Comparison of ENCODE assay signal across 21 cellular contexts in genomic region chr10:56782503-56782902, GRCh38.
"Had no signal": no experiment of that assay in that cellular context is flagged by ENCODE, and none has a peak within 500 bp of the region (broad histone marks: within the 10 kb centered on the region; RNA-seq: fewer than 3 reads in every experiment).

No MANE protein-coding gene starts in this region.

- H3K27ac ChIP-seq: gastrocnemius medialis, neutrophil, psoas muscle, right lobe of liver, suprapubic skin, thyroid gland, upper lobe of left lung, uterus had no signal

- DNase-seq: effector memory CD8-positive, alpha-beta T cell; gastrocnemius medialis; left colon; left ventricle myocardium superior; naive thymus-derived CD4-positive, alpha-beta T cell; nephron progenitor cell; psoas muscle; retina; right lobe of liver; stimulated activated CD4-positive, alpha-beta T cell treated with anti-CD3 and anti-CD28 coated beads, Interleukin-4, amount 100 ng/mL, for 1 hour; stimulated activated CD8-positive, alpha-beta memory T cell treated with anti-CD3 and anti-CD28 coated beads, Interleukin-4, amount 100 ng/mL, for 48 hours; stimulated activated naive CD8-positive, alpha-beta T cell treated with anti-CD3 and anti-CD28 coated beads, Interleukin-15, Interleukin-2, amounts not matched to agents 100 U/mL and 50 U/mL, for 24 hours; thyroid gland; upper lobe of left lung; uterus had no signal

- H3K9me3 ChIP-seq: gastrocnemius medialis, psoas muscle, right lobe of liver, suprapubic skin, thyroid gland, upper lobe of left lung, uterus had no signal

- H3K27ac Mint-ChIP-seq: dendritic cell treated with granulocyte-macrophage colony-stimulating factor and Interleukin-4, amounts not matched to agents 40 ng/mL and 50 ng/mL, for 4 days; effector memory CD8-positive, alpha-beta T cell; naive thymus-derived CD4-positive, alpha-beta T cell; nephron progenitor cell; stimulated activated effector memory CD8-positive, alpha-beta T cell treated with anti-CD3 and anti-CD28 coated beads, Interleukin-12 subunit alpha, Interleukin-12 subunit beta, amount 100 ng/mL, for 72 hours had no signal

- H3K9me3 Mint-ChIP-seq: nephron progenitor cell had no signal

- ATAC-seq: effector memory CD8-positive, alpha-beta T cell; esophagus mucosa; gastrocnemius medialis; left colon; left ventricle myocardium superior; naive thymus-derived CD4-positive, alpha-beta T cell; psoas muscle; right lobe of liver; stimulated activated effector memory CD8-positive, alpha-beta T cell treated with anti-CD3 and anti-CD28 coated beads, Interleukin-12 subunit alpha, Interleukin-12 subunit beta, amount 100 ng/mL, for 72 hours; stimulated activated naive CD8-positive, alpha-beta T cell treated with anti-CD3 and anti-CD28 coated beads, Interleukin-15, Interleukin-2, amounts not matched to agents 100 U/mL and 50 U/mL, for 24 hours had no signal

- H3K27me3 ChIP-seq: gastrocnemius medialis, neutrophil, right lobe of liver, suprapubic skin, thyroid gland, upper lobe of left lung, uterus had no signal

- H3K4me3 Mint-ChIP-seq: dendritic cell treated with granulocyte-macrophage colony-stimulating factor and Interleukin-4, amounts not matched to agents 40 ng/mL and 50 ng/mL, for 4 days; effector memory CD8-positive, alpha-beta T cell; naive thymus-derived CD4-positive, alpha-beta T cell; nephron progenitor cell; stimulated activated effector memory CD8-positive, alpha-beta T cell treated with anti-CD3 and anti-CD28 coated beads, Interleukin-12 subunit alpha, Interleukin-12 subunit beta, amount 100 ng/mL, for 72 hours had no signal

- H3K27me3 Mint-ChIP-seq: dendritic cell treated with granulocyte-macrophage colony-stimulating factor and Interleukin-4, amounts not matched to agents 40 ng/mL and 50 ng/mL, for 4 days; effector memory CD8-positive, alpha-beta T cell; naive thymus-derived CD4-positive, alpha-beta T cell had no signal

- H3K36me3 ChIP-seq: gastrocnemius medialis, neutrophil, right lobe of liver, suprapubic skin, thyroid gland, upper lobe of left lung, uterus had no signal

- H3K36me3 Mint-ChIP-seq: naive thymus-derived CD4-positive, alpha-beta T cell; stimulated activated effector memory CD8-positive, alpha-beta T cell treated with anti-CD3 and anti-CD28 coated beads, Interleukin-12 subunit alpha, Interleukin-12 subunit beta, amount 100 ng/mL, for 72 hours had no signal

- H3K4me1 ChIP-seq: gastrocnemius medialis, psoas muscle, right lobe of liver, suprapubic skin, thyroid gland, upper lobe of left lung, uterus had no signal

- H3K4me3 ChIP-seq: gastrocnemius medialis, lung, psoas muscle, right lobe of liver, suprapubic skin, thyroid gland, upper lobe of left lung, uterus had no signal

- H3K4me1 Mint-ChIP-seq: naive thymus-derived CD4-positive, alpha-beta T cell; nephron progenitor cell; stimulated activated effector memory CD8-positive, alpha-beta T cell treated with anti-CD3 and anti-CD28 coated beads, Interleukin-12 subunit alpha, Interleukin-12 subunit beta, amount 100 ng/mL, for 72 hours had no signal
